In the genomic region with DNA sequence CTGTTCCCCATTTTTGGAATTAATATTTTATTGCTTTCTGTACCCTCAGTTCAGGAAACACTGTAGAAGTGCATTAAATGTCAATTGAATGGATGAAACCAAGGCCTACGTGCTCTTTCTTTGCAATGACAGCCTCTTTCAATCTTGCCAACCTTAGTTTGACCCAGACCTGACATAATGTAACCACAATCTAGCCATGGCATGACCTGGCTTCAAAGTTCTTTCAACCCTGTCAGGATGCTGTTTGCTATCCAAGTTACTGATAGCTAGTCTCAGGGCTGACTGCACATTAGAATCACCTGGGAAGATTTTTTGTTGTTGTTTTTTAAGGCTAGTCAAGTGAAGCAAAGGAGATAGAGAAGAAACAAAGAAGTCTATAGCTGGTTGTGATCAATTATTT, we compare ENCODE assay signal across 21 cellular contexts.
A peak's percentile ranks its signal among the peaks of the same experiment; 100 is the strongest.
DNase-seq lines count a peak whose midpoint lies in the region; ATAC-seq, FAIRE-seq and TF ChIP-seq lines count a peak whose summit lies in the region.
"Had no signal": no experiment of that assay in that cellular context is flagged by ENCODE, and none has a peak within 500 bp of the region (broad histone marks: within the 10 kb centered on the region; RNA-seq: fewer than 3 reads in every experiment).

No MANE protein-coding gene starts in this region.

- in situ Hi-C loops in HepG2 (cut with HindIII; ENCODE audit: extremely low pct_ligation_motif_present, low pct_unique_long_range_greater_than_20kb): loop anchor here (25.0 kb wide), 3 partner anchors 330 to 805 kb away; a partner anchor contains a TSS

- no peak overlapping the region for H3K27ac Mint-ChIP-seq in natural killer cell treated with Interleukin-12 subunit alpha and Interleukin-12 subunit beta and Interleukin-15 and Interleukin-18, amount 100 ng/mL, for 72 hours
- H3K27ac Mint-ChIP-seq: CD4-positive, alpha-beta memory T cell; HFFc6 had no signal

- H3K9me3 Mint-ChIP-seq in natural killer cell treated with Interleukin-12 subunit alpha and Interleukin-12 subunit beta and Interleukin-15 and Interleukin-18, amount 100 ng/mL, for 72 hours: no peaks in the 10 kb centered on the region
- H3K9me3 Mint-ChIP-seq: CD4-positive, alpha-beta memory T cell; HFFc6 had no signal

- no peak overlapping the region for H2AFZ ChIP-seq in HepG2 (ENCODE audit: low read length)

- 44% methylated on average over 1 of the region's 1 CpG for WGBS in liver
- 9% methylated on average over 1 of the region's 1 CpG for WGBS in HepG2 (ENCODE audit: low lambda C conversion rate)

- peaks cover 11 to 15% of the 10 kb centered on the region in 2 donors for H3K27me3 Mint-ChIP-seq in natural killer cell treated with Interleukin-12 subunit alpha and Interleukin-12 subunit beta and Interleukin-15 and Interleukin-18, amount 100 ng/mL, for 72 hours

- peak in 1 of 2 donors; percentile 31 for TF ChIP-seq RAD21 in liver (IDR thresholded peaks at IDR 0.05)
- TF ChIP-seq RAD21 in HepG2 (CRISPR knock-in tag; IDR thresholded peaks at IDR 0.05): no peak

- H3K9ac ChIP-seq in liver (ENCODE audit: low read depth in 1 of 2, low read length in 2 of 2) (no peak overlapping the region), HepG2 (ENCODE audit: insufficient read depth, low read depth, low read length) (no peak overlapping the region)

- H4K20me1 ChIP-seq in HepG2 (ENCODE audit: insufficient read depth, low read length): no peaks in the 10 kb centered on the region

- H3K79me2 ChIP-seq in HepG2 (ENCODE audit: insufficient read depth, low read length): no peaks in the 10 kb centered on the region

- no peaks in the 10 kb centered on the region for H3K4me1 Mint-ChIP-seq in natural killer cell treated with Interleukin-12 subunit alpha and Interleukin-12 subunit beta and Interleukin-15 and Interleukin-18, amount 100 ng/mL, for 72 hours (ENCODE audit: low read depth in 2 of 2)

- no peak overlapping the region for H3K4me3 Mint-ChIP-seq in natural killer cell treated with Interleukin-12 subunit alpha and Interleukin-12 subunit beta and Interleukin-15 and Interleukin-18, amount 100 ng/mL, for 72 hours
- H3K4me3 Mint-ChIP-seq: CD4-positive, alpha-beta memory T cell; HFFc6 had no signal

- no peaks in the 10 kb centered on the region for H3K27me3 ChIP-seq in liver (ENCODE audit: control insufficient read depth in 4 of 4, insufficient read depth in 4 of 4, low read length in 3 of 4)
- H3K27me3 ChIP-seq in HepG2 (ENCODE audit: control insufficient read depth in 1 of 2, insufficient read depth in 2 of 2, low read length in 2 of 2): 0 out of 5 replicates have a peak, but pooled peaks cover 0 to 6% of the 10 kb centered on the region in 2 experiments

- H3K4me3 ChIP-seq in liver (ENCODE audit: low read depth in 1 of 3, low read length in 3 of 3): no peak overlapping the region
- H3K4me3 ChIP-seq in HepG2 (replicated peaks in 1 of 3; ENCODE audit: insufficient read depth in 1 of 3, low read depth in 2 of 3, low read length in 3 of 3): no peak overlapping the region
- H3K4me3 ChIP-seq: HAP-1 had no signal

- peak overlapping the region in 1 of 2 donors; percentile 54 for H3K27ac ChIP-seq in liver (ENCODE audit: low read depth in 1 of 2, low read length in 2 of 2)
- H3K27ac ChIP-seq in HepG2 (ENCODE audit: extremely low read length, insufficient read depth, low read length): no peak overlapping the region
- H3K27ac ChIP-seq: 22Rv1 had no signal

- H3K4me1 ChIP-seq in liver (ENCODE audit: control insufficient read depth in 4 of 4, insufficient read depth in 4 of 4, low read length in 3 of 4): peaks cover 0 to 10% (median 3%) of the 10 kb centered on the region in 4 donors
- peaks cover 14% of the 10 kb centered on the region for H3K4me1 ChIP-seq in HepG2 (ENCODE audit: insufficient read depth, low read length)
- H3K4me1 ChIP-seq: HAP-1 had no signal

- TF ChIP-seq EP300 in HepG2 (IDR thresholded peaks at IDR 0.05; ENCODE audit: low read depth in 2 of 2, low read length in 2 of 2) (no peak), HepG2 (CRISPR knock-in tag; IDR thresholded peaks at IDR 0.05; ENCODE audit: borderline replicate concordance) (no peak)

- intact Hi-C loops in HepG2 (cut with micrococcal nuclease; ENCODE audit: unreplicated experiment): no loop called here

- no peaks in the 10 kb centered on the region for H3K36me3 Mint-ChIP-seq in natural killer cell treated with Interleukin-12 subunit alpha and Interleukin-12 subunit beta and Interleukin-15 and Interleukin-18, amount 100 ng/mL, for 72 hours
- H3K36me3 Mint-ChIP-seq: CD4-positive, alpha-beta memory T cell had no signal

- no peak for DNase-seq in HepG2 (ENCODE audit: low spot score)
- DNase-seq in M059J (ENCODE audit: low read depth): peak; percentile 36
- no peak for DNase-seq in left lobe of liver (ENCODE audit: low spot score)
- no peak for DNase-seq in natural killer cell treated with Interleukin-12 subunit alpha and Interleukin-12 subunit beta and Interleukin-15 and Interleukin-18, amount 100 ng/mL, for 72 hours (ENCODE audit: low spot score)
- DNase-seq in HUDEP-2 (lab: John Stamatoyannopoulos, UW; ENCODE audit: unreplicated experiment in 76 of 76): no peak
- no peak for DNase-seq in AG08396 (ENCODE audit: low spot score)
- DNase-seq: ACHN; C1 segment of cervical spinal cord; CD4-positive, alpha-beta memory T cell; COR-L47; DMS153; DND-41; GOT3; HFFc6 had no signal

- POLR2A ChIA-PET in HepG2 (lab: Yijun Ruan, JAX): interaction anchor here (1.0 kb wide), 1 partner anchor 9 kb away, joined by 3 read pairs; no protein-coding TSS in a partner anchor

- no peak for TF ChIP-seq POLR2A in HepG2 (IDR thresholded peaks at IDR 0.05; ENCODE audit: insufficient read depth in 1 of 2, low read depth in 2 of 2, low read length in 2 of 2)

- CTCF ChIA-PET in HepG2 (lab: Yijun Ruan, JAX; ENCODE audit: low intra/inter-chr PET ratio, low total read pairs): interaction anchor here (5.3 kb wide), 1 partner anchor 230 kb away, joined by 87 read pairs; no protein-coding TSS in a partner anchor

- ATAC-seq in HepG2 (no peak), left lobe of liver (peak; percentile 92)
- no peak for ATAC-seq in natural killer cell treated with Interleukin-12 subunit alpha and Interleukin-12 subunit beta and Interleukin-15 and Interleukin-18, amount 100 ng/mL, for 72 hours

- no peaks in the 10 kb centered on the region for H3K36me3 ChIP-seq in liver (ENCODE audit: control insufficient read depth in 4 of 4, insufficient read depth in 3 of 4, low read depth in 1 of 4, low read length in 3 of 4)
- no peaks in the 10 kb centered on the region for H3K36me3 ChIP-seq in HepG2 (replicated peaks in 1 of 2; ENCODE audit: control insufficient read depth in 1 of 2, insufficient read depth in 2 of 2, low read length in 2 of 2)
- H3K36me3 ChIP-seq: HAP-1 had no signal

- TF ChIP-seq CTCF in liver (IDR thresholded peaks at IDR 0.05; ENCODE audit: low read depth, low read length, missing input control) (no peak), HepG2 (CRISPR knock-in tag; IDR thresholded peaks at IDR 0.05) (no peak)

- no peak for FAIRE-seq in HepG2 (lab: Jason Lieb, UNC)
- FAIRE-seq: A204.1, G401.6, GM12892, H54 had no signal

- H3K9me3 ChIP-seq in liver (ENCODE audit: control insufficient read depth in 4 of 4, low read length in 3 of 4): no peaks in the 10 kb centered on the region
- no peaks in the 10 kb centered on the region for H3K9me3 ChIP-seq in HepG2 (ENCODE audit: low read length)
- H3K9me3 ChIP-seq: HAP-1 had no signal

- H3K4me2 ChIP-seq in HepG2 (ENCODE audit: low read depth, low read length): no peak overlapping the region

- no TSS peak for BruUV-seq in HepG2 (replicated peaks; lab: Mats Ljungman, UMichigan)

TF ChIP-seq in liver, 16 proteins besides CTCF, POLR2A, EP300 and RAD21 (continues in another document):
- TF ChIP-seq TAF1 (conservative IDR thresholded peaks at IDR 0.05) (no peak), RXRA (IDR thresholded peaks at IDR 0.05) (peak; percentile 87 to 91), FOXA2 (IDR thresholded peaks at IDR 0.05) (no peak)
- TF ChIP-seq, protein P1, sequence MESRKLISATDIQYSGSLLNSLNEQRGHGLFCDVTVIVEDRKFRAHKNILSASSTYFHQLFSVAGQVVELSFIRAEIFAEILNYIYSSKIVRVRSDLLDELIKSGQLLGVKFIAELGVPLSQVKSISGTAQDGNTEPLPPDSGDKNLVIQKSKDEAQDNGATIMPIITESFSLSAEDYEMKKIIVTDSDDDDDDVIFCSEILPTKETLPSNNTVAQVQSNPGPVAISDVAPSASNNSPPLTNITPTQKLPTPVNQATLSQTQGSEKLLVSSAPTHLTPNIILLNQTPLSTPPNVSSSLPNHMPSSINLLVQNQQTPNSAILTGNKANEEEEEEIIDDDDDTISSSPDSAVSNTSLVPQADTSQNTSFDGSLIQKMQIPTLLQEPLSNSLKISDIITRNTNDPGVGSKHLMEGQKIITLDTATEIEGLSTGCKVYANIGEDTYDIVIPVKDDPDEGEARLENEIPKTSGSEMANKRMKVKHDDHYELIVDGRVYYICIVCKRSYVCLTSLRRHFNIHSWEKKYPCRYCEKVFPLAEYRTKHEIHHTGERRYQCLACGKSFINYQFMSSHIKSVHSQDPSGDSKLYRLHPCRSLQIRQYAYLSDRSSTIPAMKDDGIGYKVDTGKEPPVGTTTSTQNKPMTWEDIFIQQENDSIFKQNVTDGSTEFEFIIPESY (IDR thresholded peaks at IDR 0.05): no peak

TF ChIP-seq in HepG2, 621 proteins besides CTCF, POLR2A, EP300 and RAD21 (continues in another document):
- no peak for TF ChIP-seq SRY (CRISPR knock-in tag; IDR thresholded peaks at IDR 0.05)
- no peak for TF ChIP-seq TOE1 (CRISPR knock-in tag; IDR thresholded peaks at IDR 0.05)
- no peak for TF ChIP-seq NKX3-1 (CRISPR knock-in tag; IDR thresholded peaks at IDR 0.05)
- no peak for TF ChIP-seq GTF2F1 (IDR thresholded peaks at IDR 0.05; ENCODE audit: low read length)
- TF ChIP-seq KLF12 (CRISPR knock-in tag; IDR thresholded peaks at IDR 0.05; ENCODE audit: borderline replicate concordance): no peak
- TF ChIP-seq RARA (CRISPR knock-in tag; IDR thresholded peaks at IDR 0.05): no peak
